12 cellular contexts compared by ENCODE assay signal in genomic region chr19:3183721-3184641, GRCh38. TPM values are rescaled to one million over a fixed set of nuclear protein-coding genes. Genes with fewer than 3 reads are reported as not detected.
A peak's percentile ranks its signal among the peaks of the same experiment; 100 is the strongest.
DNase-seq lines count a peak whose midpoint lies in the region; ATAC-seq and TF ChIP-seq lines count a peak whose summit lies in the region.
"Had no signal": no experiment of that assay in that cellular context is flagged by ENCODE, and none has a peak within 500 bp of the region (broad histone marks: within the 10 kb centered on the region; RNA-seq: fewer than 3 reads in every experiment).

No MANE protein-coding gene starts in this region.

- H3K27ac Mint-ChIP-seq in activated CD8-positive, alpha-beta T cell treated with anti-CD3 and anti-CD28 coated beads, Interleukin-2, amount 10 ng/mL, durations not matched to agents 7 days and 5 days, result peak overlapping the region; percentile 74
- H3K27ac Mint-ChIP-seq in naive B cell, result peak overlapping the region in 4 of 6 donors; percentile 26 to 92 (median 84)

- peak overlapping the region; percentile 88 for H3K4me3 Mint-ChIP-seq in activated CD8-positive, alpha-beta T cell treated with anti-CD3 and anti-CD28 coated beads, Interleukin-2, amount 10 ng/mL, durations not matched to agents 7 days and 5 days
- H3K4me3 Mint-ChIP-seq in naive B cell, result peak overlapping the region; percentile 49 to 98 (median 91)

- H3K36me3 ChIP-seq in BLaER1 treated with 17β-estradiol and CSF1 and Interleukin-3, amounts not matched to agents 10 nM and 100 nM, result peaks cover 0 to 57% (median 18%) of the 10 kb centered on the region in 11 experiments; a peak in 13 of 22 replicates
- H3K36me3 ChIP-seq in HEK293 (ENCODE audit: control insufficient read depth in 2 of 2, insufficient read depth in 1 of 2, low read length in 2 of 2), result peaks cover 0 to 16% of the 10 kb centered on the region in 2 experiments; a peak in 1 of 3 replicates
- peaks cover 0 to 8% (median 0%) of the 10 kb centered on the region in 3 donors for H3K36me3 ChIP-seq in tibial nerve
- H3K36me3 ChIP-seq: ovary had no signal

- H3K4me1 ChIP-seq in BLaER1 treated with 17β-estradiol and CSF1 and Interleukin-3, amounts not matched to agents 10 nM and 100 nM, result peaks cover 56 to 80% (median 65%) of the 10 kb centered on the region in 10 experiments
- peaks cover 5% of the 10 kb centered on the region for H3K4me1 ChIP-seq in HEK293 (ENCODE audit: control insufficient read depth, insufficient read depth, low read length)
- peaks cover 0 to 35% (median 16%) of the 10 kb centered on the region in 4 donors for H3K4me1 ChIP-seq in tibial nerve

- H3K9me3 ChIP-seq in BLaER1 treated with 17β-estradiol and CSF1 and Interleukin-3, amounts not matched to agents 10 nM and 100 nM (replicated peaks in 1 of 11), result no peaks in the 10 kb centered on the region
- H3K9me3 ChIP-seq in HEK293 (ENCODE audit: control insufficient read depth, insufficient read depth, low read depth, low read length), result no peaks in the 10 kb centered on the region
- no peaks in the 10 kb centered on the region for H3K9me3 ChIP-seq in tibial nerve
- H3K9me3 ChIP-seq: ovary had no signal

- H3K4me2 ChIP-seq in BLaER1 treated with 17β-estradiol and CSF1 and Interleukin-3, amounts not matched to agents 10 nM and 100 nM, result peak overlapping the region; percentile 69 to 100 (median 99); a peak in 20 of 22 replicates

- H3K4me3 ChIP-seq in BLaER1 treated with 17β-estradiol and CSF1 and Interleukin-3, amounts not matched to agents 10 nM and 100 nM, result peak overlapping the region in 2 of 10 experiments; percentile 97 to 100; a peak in 2 of 20 replicates
- H3K4me3 ChIP-seq in HEK293 (ENCODE audit: low read depth, low read length) (no peak overlapping the region), tibial nerve (no peak overlapping the region)

- no peak for DNase-seq in activated CD8-positive, alpha-beta T cell treated with anti-CD3 and anti-CD28 coated beads, Interleukin-2, amount 10 ng/mL, durations not matched to agents 7 days and 5 days
- DNase-seq in naive B cell (no peak), superior temporal gyrus (ENCODE audit: extremely low spot score) (no peak), tibial nerve (ENCODE audit: low spot score in 2 of 2) (no peak), NCI-H1092 treated with DMSO at 0.1 percent for 48 hours (lab: John Stamatoyannopoulos, UW) (no peak)
- DNase-seq: foreskin fibroblast, NCI-H69 had no signal

- H3K9ac ChIP-seq in BLaER1 treated with 17β-estradiol and CSF1 and Interleukin-3, amounts not matched to agents 10 nM and 100 nM, result peak overlapping the region in 9 of 11 experiments; percentile 6 to 49 (median 12); a peak in 10 of 22 replicates

- no peaks in the 10 kb centered on the region for H3K9me3 Mint-ChIP-seq in activated CD8-positive, alpha-beta T cell treated with anti-CD3 and anti-CD28 coated beads, Interleukin-2, amount 10 ng/mL, durations not matched to agents 7 days and 5 days (ENCODE audit: insufficient read depth)
- peaks cover 0 to 4% (median 0%) of the 10 kb centered on the region in 7 donors for H3K9me3 Mint-ChIP-seq in naive B cell

- WGBS in tibial nerve, 2 donors, result 70 to 73% methylated on average over 13 of the region's 13 CpGs

- ATAC-seq in activated CD8-positive, alpha-beta T cell treated with anti-CD3 and anti-CD28 coated beads, Interleukin-2, amount 10 ng/mL, durations not matched to agents 7 days and 5 days, result no peak
- ATAC-seq in naive B cell (ENCODE audit: low read depth in 2 of 2) (no peak), GM21360 (IDR thresholded peaks at IDR 0.05; ENCODE audit: unreplicated experiment) (no peak)

- TF ChIP-seq CTCF in HEK293 (tag by site-specific recombination; IDR thresholded peaks at IDR 0.05), result no peak
- no peak for TF ChIP-seq CTCF in tibial nerve (IDR thresholded peaks at IDR 0.05)

- no peak for TF ChIP-seq EP300 in tibial nerve (IDR thresholded peaks at IDR 0.05)

- peaks cover 59% of the 10 kb centered on the region for H3K4me1 Mint-ChIP-seq in activated CD8-positive, alpha-beta T cell treated with anti-CD3 and anti-CD28 coated beads, Interleukin-2, amount 10 ng/mL, durations not matched to agents 7 days and 5 days (ENCODE audit: low read depth)
- H3K4me1 Mint-ChIP-seq in naive B cell, result peaks cover 46 to 77% (median 66%) of the 10 kb centered on the region in 3 donors

- H3K36me3 Mint-ChIP-seq in activated CD8-positive, alpha-beta T cell treated with anti-CD3 and anti-CD28 coated beads, Interleukin-2, amount 10 ng/mL, durations not matched to agents 7 days and 5 days (ENCODE audit: low read depth), result peaks cover 60% of the 10 kb centered on the region
- H3K36me3 Mint-ChIP-seq in naive B cell, result peaks cover 0 to 17% of the 10 kb centered on the region in 2 donors

- H3K27me3 ChIP-seq in BLaER1 treated with 17β-estradiol and CSF1 and Interleukin-3, amounts not matched to agents 10 nM and 100 nM, result no peaks in the 10 kb centered on the region
- no peaks in the 10 kb centered on the region for H3K27me3 ChIP-seq in tibial nerve
- H3K27me3 ChIP-seq: ovary had no signal

- CTCF ChIA-PET in HEK293 (lab: Yijun Ruan, JAX), result interaction anchor here (0.6 to 1.5 kb wide), 4 partner anchors 20 to 233 kb away, joined by 3 to 4 read pairs (median 3); no protein-coding TSS in a partner anchor
- CTCF ChIA-PET in activated CD8-positive, alpha-beta T cell treated with anti-CD3 and anti-CD28 coated beads, Interleukin-2, amount 10 ng/mL, durations not matched to agents 7 days and 5 days (lab: Charles Lee), result interaction anchor here (0.6 to 2.1 kb wide), 6 partner anchors 13 to 233 kb away, joined by 3 to 6 read pairs (median 4); no protein-coding TSS in a partner anchor

- H3K27ac ChIP-seq in BLaER1 treated with 17β-estradiol and CSF1 and Interleukin-3, amounts not matched to agents 10 nM and 100 nM, result peak overlapping the region in 10 of 11 experiments; percentile 4 to 97 (median 28); a peak in 14 of 22 replicates
- H3K27ac ChIP-seq in HEK293 (ENCODE audit: extremely low read depth, low read depth, low read length) (no peak overlapping the region), tibial nerve (no peak overlapping the region)
- H3K27ac ChIP-seq: ovary had no signal

- TF ChIP-seq POLR2A in tibial nerve (IDR thresholded peaks at IDR 0.05), result no peak

- H4K20me1 ChIP-seq in BLaER1 treated with 17β-estradiol and CSF1 and Interleukin-3, amounts not matched to agents 10 nM and 100 nM, result peaks cover 0 to 90% (median 83%) of the 10 kb centered on the region in 11 experiments; a peak in 18 of 22 replicates

- POLR2A ChIA-PET in HEK293 (lab: Yijun Ruan, JAX), result interaction anchor here (0.8 kb wide), 1 partner anchor 26 kb away, joined by 5 read pairs; no protein-coding TSS in a partner anchor
- POLR2A ChIA-PET in activated CD8-positive, alpha-beta T cell treated with anti-CD3 and anti-CD28 coated beads, Interleukin-2, amount 10 ng/mL, durations not matched to agents 7 days and 5 days (lab: Charles Lee), result interaction anchor here (0.6 to 1.8 kb wide), 4 partner anchors 12 to 233 kb away, joined by 3 to 7 read pairs (median 4); no protein-coding TSS in a partner anchor

- no peaks in the 10 kb centered on the region for H3K27me3 Mint-ChIP-seq in activated CD8-positive, alpha-beta T cell treated with anti-CD3 and anti-CD28 coated beads, Interleukin-2, amount 10 ng/mL, durations not matched to agents 7 days and 5 days (ENCODE audit: low read depth)
- no peaks in the 10 kb centered on the region for H3K27me3 Mint-ChIP-seq in naive B cell

TF ChIP-seq in HEK293, 187 proteins besides CTCF, POLR2A, EP300 and RAD21 (continues in another document):
- no peak for TF ChIP-seq PRDM10 (tag by site-specific recombination; IDR thresholded peaks at IDR 0.05)
- 0 out of 2 replicates have a peak, but pooled peaks have one; percentile 46 for TF ChIP-seq ZNF391 (tag by site-specific recombination; IDR thresholded peaks at IDR 0.05; ENCODE audit: borderline replicate concordance, low read depth)

RNA-seq across cellular contexts. Expression of gene NCLN, which starts 1.7 kb away (rescaled TPM):
- 10 to 100 TPM; 66.3 to 67.3 TPM for total RNA-seq in activated CD8-positive, alpha-beta T cell treated with anti-CD3 and anti-CD28 coated beads, Interleukin-2, amount 10 ng/mL, durations not matched to agents 7 days and 5 days
- 10 to 100 TPM; 17.1 to 47.6 (median 29.2) TPM for polyA plus RNA-seq in naive B cell (ENCODE audit: low read depth in 6 of 6)
- 10 to 100 TPM; 27.1 to 83.4 (median 38.2) TPM for total RNA-seq in tibial nerve

RNA-seq across cellular contexts. Expression of gene S1PR4, which starts 5.4 kb away (rescaled TPM):
- total RNA-seq in activated CD8-positive, alpha-beta T cell treated with anti-CD3 and anti-CD28 coated beads, Interleukin-2, amount 10 ng/mL, durations not matched to agents 7 days and 5 days, result 100 to 1,000 TPM; 140 TPM
- 100 to 1,000 TPM; 307 to 524 (median 405) TPM for polyA plus RNA-seq in naive B cell (ENCODE audit: low read depth in 6 of 6)
- total RNA-seq in tibial nerve, result 1 to 10 TPM in 3 of 4 donors, under 1 TPM in 1; 0.66 to 4.7 (median 2.4) TPM

RNA-seq across cellular contexts. Expression of gene CELF5, which starts 40.5 kb away (rescaled TPM):
- under 1 TPM; 0.55 to 0.61 TPM for total RNA-seq in activated CD8-positive, alpha-beta T cell treated with anti-CD3 and anti-CD28 coated beads, Interleukin-2, amount 10 ng/mL, durations not matched to agents 7 days and 5 days
- not detected for polyA plus RNA-seq in naive B cell (ENCODE audit: low read depth in 6 of 6)
- total RNA-seq in tibial nerve, result not detected
- total RNA-seq: subcutaneous adipose tissue had no signal

RNA-seq across cellular contexts. Expression of gene GNA15, which starts 48.1 kb away (rescaled TPM):
- total RNA-seq in activated CD8-positive, alpha-beta T cell treated with anti-CD3 and anti-CD28 coated beads, Interleukin-2, amount 10 ng/mL, durations not matched to agents 7 days and 5 days, result 10 to 100 TPM; 23.8 to 24.5 TPM
- under 1 TPM in 3 of 6 donors, not detected in 3; 0.21 to 0.59 (median 0.53) TPM for polyA plus RNA-seq in naive B cell (ENCODE audit: low read depth in 6 of 6)
- 10 to 100 TPM in 2 of 4 donors, 1 to 10 TPM in 2; 3.8 to 22.5 (median 7.8) TPM for total RNA-seq in tibial nerve

Comparison
In these comparisons a context has a peak if more than half of its experiments do, and no peak if none do; other contexts are left out.
1. H3K27ac ChIP-seq: peak in BLaER1 treated with 17β-estradiol and CSF1 and Interleukin-3, amounts not matched to agents 10 nM and 100 nM (10 of 11); none in HEK293 (single experiment) and tibial nerve (0 of 4).
2. RNA of gene S1PR4, which starts 5.4 kb away (total RNA-seq): 140 TPM in activated CD8-positive, alpha-beta T cell treated with anti-CD3 and anti-CD28 coated beads, Interleukin-2, amount 10 ng/mL, durations not matched to agents 7 days and 5 days; 0.66 to 4.7 TPM in tibial nerve; every median in the first group is over 10 times any median in the second.